In the genomic region with DNA sequence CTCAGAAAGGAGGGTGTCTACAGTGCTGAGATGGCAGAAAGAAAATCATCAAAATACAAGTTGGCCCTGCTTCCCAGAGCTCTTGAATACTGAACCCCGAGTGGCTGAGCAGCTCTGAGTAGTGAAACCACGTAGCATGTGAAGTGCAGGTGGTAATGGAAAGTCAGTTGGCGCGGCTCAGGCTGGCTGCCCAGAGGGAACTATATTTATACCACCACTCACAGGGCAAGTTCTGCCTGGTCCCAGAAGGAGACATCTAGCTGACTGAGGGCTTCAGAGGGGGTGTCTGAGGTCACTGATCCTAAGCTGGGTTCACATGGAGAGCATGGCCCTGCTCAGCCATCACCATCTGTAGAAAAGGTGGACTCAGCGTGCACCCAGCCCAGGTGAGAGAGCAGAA, we compare ENCODE assay signal across 12 cellular contexts.
A peak's percentile ranks its signal among the peaks of the same experiment; 100 is the strongest.
DNase-seq lines count a peak whose midpoint lies in the region; ATAC-seq lines count a peak whose summit lies in the region.
"Had no signal": no experiment of that assay in that cellular context is flagged by ENCODE, and none has a peak within 500 bp of the region (broad histone marks: within the 10 kb centered on the region; RNA-seq: fewer than 3 reads in every experiment).

No MANE protein-coding gene starts in this region.

- H3K9ac ChIP-seq in BLaER1: peak overlapping the region; percentile 68

- ATAC-seq in GM19452 (IDR thresholded peaks at IDR 0.05; ENCODE audit: unreplicated experiment) (peak; percentile 84), HG02884 (IDR thresholded peaks at IDR 0.05; ENCODE audit: unreplicated experiment) (peak; percentile 76), HG03575 (IDR thresholded peaks at IDR 0.05; ENCODE audit: extremely low read depth, insufficient number of reproducible peaks, low FRiP score, unreplicated experiment) (peak; percentile 71)
- no peak for ATAC-seq in activated T-helper 17 cell treated with anti-CD3 and anti-CD28 coated beads, Interleukin-2, amount 50 U/mL, for 72 hours (replicated peaks)

- H3K9me3 ChIP-seq in BLaER1: peaks cover 23% of the 10 kb centered on the region

- H3K4me2 ChIP-seq in BLaER1: peak overlapping the region; percentile 76

- H3K36me3 Mint-ChIP-seq in T-helper 2 cell treated with Interferon-gamma antibody and Interleukin-4, amounts not matched to agents 5 μg/mL and 100 μg/mL, for 36 hours (ENCODE audit: low read depth): no peaks in the 10 kb centered on the region
- no peaks in the 10 kb centered on the region for H3K36me3 Mint-ChIP-seq in activated T-helper 17 cell treated with anti-CD3 and anti-CD28 coated beads, Interleukin-2, amount 50 U/mL, for 72 hours (ENCODE audit: low read depth)

- H3K4me3 Mint-ChIP-seq in T-helper 2 cell treated with Interferon-gamma antibody and Interleukin-4, amounts not matched to agents 5 μg/mL and 100 μg/mL, for 36 hours: no peak overlapping the region
- no peak overlapping the region for H3K4me3 Mint-ChIP-seq in activated T-helper 17 cell treated with anti-CD3 and anti-CD28 coated beads, Interleukin-2, amount 50 U/mL, for 72 hours

- no peaks in the 10 kb centered on the region for H3K9me3 Mint-ChIP-seq in T-helper 2 cell treated with Interferon-gamma antibody and Interleukin-4, amounts not matched to agents 5 μg/mL and 100 μg/mL, for 36 hours
- no peaks in the 10 kb centered on the region for H3K9me3 Mint-ChIP-seq in activated T-helper 17 cell treated with anti-CD3 and anti-CD28 coated beads, Interleukin-2, amount 50 U/mL, for 72 hours

- no peak for DNase-seq in inferior parietal cortex (ENCODE audit: extremely low spot score)
- no peak for DNase-seq in T-helper 2 cell treated with Interferon-gamma antibody and Interleukin-4, amounts not matched to agents 5 μg/mL and 100 μg/mL, for 36 hours (ENCODE audit: low spot score)
- no peak for DNase-seq in NCI-H2107 (lab: John Stamatoyannopoulos, UW)
- DNase-seq: activated CD4-positive, alpha-beta T cell treated with anti-CD3 and anti-CD28 coated beads for 1 hour; activated effector memory CD4-positive, alpha-beta T cell treated with anti-CD3 and anti-CD28 coated beads, Interleukin-2, amount 50 U/mL, for 16 hours; stimulated activated CD4-positive, alpha-beta T cell treated with anti-CD3 and anti-CD28 coated beads, Interleukin-2, amount 100 ng/mL, for 24 hours had no signal

- H3K27ac Mint-ChIP-seq in T-helper 2 cell treated with Interferon-gamma antibody and Interleukin-4, amounts not matched to agents 5 μg/mL and 100 μg/mL, for 36 hours: no peak overlapping the region
- H3K27ac Mint-ChIP-seq in activated T-helper 17 cell treated with anti-CD3 and anti-CD28 coated beads, Interleukin-2, amount 50 U/mL, for 72 hours: no peak overlapping the region

- no peaks in the 10 kb centered on the region for H3K36me3 ChIP-seq in BLaER1

- no peak overlapping the region for H3K4me3 ChIP-seq in BLaER1
- H3K4me3 ChIP-seq: SK-N-MC had no signal

- peak overlapping the region; percentile 91 for H3K27ac ChIP-seq in BLaER1
- H3K27ac ChIP-seq: SK-N-MC had no signal

- no peaks in the 10 kb centered on the region for H4K20me1 ChIP-seq in BLaER1

- no peaks in the 10 kb centered on the region for H3K4me1 Mint-ChIP-seq in T-helper 2 cell treated with Interferon-gamma antibody and Interleukin-4, amounts not matched to agents 5 μg/mL and 100 μg/mL, for 36 hours (ENCODE audit: low read depth)
- peaks cover 1% of the 10 kb centered on the region for H3K4me1 Mint-ChIP-seq in activated T-helper 17 cell treated with anti-CD3 and anti-CD28 coated beads, Interleukin-2, amount 50 U/mL, for 72 hours

- H3K27me3 Mint-ChIP-seq in T-helper 2 cell treated with Interferon-gamma antibody and Interleukin-4, amounts not matched to agents 5 μg/mL and 100 μg/mL, for 36 hours (ENCODE audit: low read depth): no peaks in the 10 kb centered on the region
- peaks cover 4% of the 10 kb centered on the region for H3K27me3 Mint-ChIP-seq in activated T-helper 17 cell treated with anti-CD3 and anti-CD28 coated beads, Interleukin-2, amount 50 U/mL, for 72 hours

- no peaks in the 10 kb centered on the region for H3K27me3 ChIP-seq in BLaER1

- peaks cover 65% of the 10 kb centered on the region for H3K4me1 ChIP-seq in BLaER1
